38 cellular contexts compared by ENCODE assay signal in genomic region chr11:120954381-120954780, GRCh38.
"Had no signal": no experiment of that assay in that cellular context is flagged by ENCODE, and none has a peak within 500 bp of the region (broad histone marks: within the 10 kb centered on the region; RNA-seq: fewer than 3 reads in every experiment).

No MANE protein-coding gene starts in this region.

- ATAC-seq: activated CD8-positive, alpha-beta T cell treated with anti-CD3 and anti-CD28 coated beads for 36 hours; activated naive CD4-positive, alpha-beta T cell treated with anti-CD3 and anti-CD28 coated beads, Interleukin-2, amount 50 U/mL, for 72 hours; activated naive CD8-positive, alpha-beta T cell treated with anti-CD3 and anti-CD28 coated beads, Interleukin-2, amount 50 U/mL, for 24 hours; activated T-cell treated with anti-CD3 and anti-CD28 coated beads, Interleukin-2, amount 50 U/mL, for 4 hours; activated T-cell treated with anti-CD3 and anti-CD28 coated beads, Interleukin-2, amount 50 U/mL, for 72 hours; activated T-helper 17 cell treated with anti-CD3 and anti-CD28 coated beads, Interleukin-2, amount 50 U/mL, for 72 hours; T-cell had no signal

- H3K4me3 ChIP-seq: ascending aorta, cardiac muscle cell had no signal

- H3K27ac Mint-ChIP-seq: activated B cell treated with CpG ODN at 0.5 μM for 24 hours; activated CD4-positive, alpha-beta memory T cell treated with anti-CD3 and anti-CD28 coated beads for 36 hours; activated CD4-positive, alpha-beta T cell treated with anti-CD3 and anti-CD28 coated beads, Interleukin-2, amount 10 ng/mL, durations not matched to agents 24 days and 14 days; activated CD8-positive, alpha-beta T cell treated with anti-CD3 and anti-CD28 coated beads for 36 hours; activated naive CD4-positive, alpha-beta T cell treated with anti-CD3 and anti-CD28 coated beads for 36 hours; activated naive CD8-positive, alpha-beta T cell treated with anti-CD3 and anti-CD28 coated beads, Interleukin-2, amount 10 ng/mL, durations not matched to agents 7 days and 5 days; activated naive CD8-positive, alpha-beta T cell treated with anti-CD3 and anti-CD28 coated beads, Interleukin-2, amount 50 U/mL, for 24 hours; activated T-cell treated with anti-CD3 and anti-CD28 coated beads, Interleukin-2, amount 50 U/mL, for 72 hours; activated T-helper 1 cell treated with anti-CD3 and anti-CD28 coated beads, Interleukin-12 subunit alpha, Interleukin-12 subunit beta, Interleukin-2, Interleukin-4 antibody, amounts not matched to agents 30 ng/mL and 10 ng/mL and 1 ng/mL, durations not matched to agents 14 hours and 24 hours and 36 hours; T-cell; T-helper 2 cell treated with Interferon-gamma antibody and Interleukin-4, amounts not matched to agents 5 μg/mL and 100 μg/mL, for 36 hours had no signal

- DNase-seq: activated B cell treated with CpG ODN at 0.5 μM for 24 hours; activated CD4-positive, alpha-beta memory T cell treated with anti-CD3 and anti-CD28 coated beads for 36 hours; activated CD4-positive, alpha-beta T cell treated with anti-CD3 and anti-CD28 coated beads for 4 hours; activated CD4-positive, alpha-beta T cell treated with anti-CD3 and anti-CD28 coated beads, Interleukin-2, amount 10 ng/mL, durations not matched to agents 24 days and 14 days; activated CD4-positive, alpha-beta T cell treated with anti-CD3 and anti-CD28 coated beads, Interleukin-2, amount 50 U/mL, for 1 hour; activated CD4-positive, alpha-beta T cell treated with anti-CD3 and anti-CD28 coated beads, Interleukin-2, amount 50 U/mL, for 4 hours; activated CD4-positive, CD25-positive, alpha-beta regulatory T cell treated with anti-CD3 and anti-CD28 coated beads, Interleukin-2, amount 50 U/mL, for 72 hours; activated CD8-positive, alpha-beta memory T cell treated with anti-CD3 and anti-CD28 coated beads, Interleukin-2, amount 50 U/mL, for 4 hours; activated CD8-positive, alpha-beta T cell treated with anti-CD3 and anti-CD28 coated beads for 36 hours; activated effector memory CD4-positive, alpha-beta T cell treated with anti-CD3 and anti-CD28 coated beads, Interleukin-2, amount 50 U/mL, for 16 hours; activated gamma-delta T cell treated with Interleukin-2 at 50 U/mL for 16 hours; activated naive CD4-positive, alpha-beta T cell; activated naive CD4-positive, alpha-beta T cell treated with anti-CD3 and anti-CD28 coated beads for 36 hours; activated naive CD4-positive, alpha-beta T cell treated with anti-CD3 and anti-CD28 coated beads, Interleukin-2, amount 50 U/mL, for 16 hours; activated naive CD8-positive, alpha-beta T cell treated with anti-CD3 and anti-CD28 coated beads, Interleukin-2, amount 10 ng/mL, durations not matched to agents 7 days and 5 days; activated naive CD8-positive, alpha-beta T cell treated with anti-CD3 and anti-CD28 coated beads, Interleukin-2, amount 50 U/mL, for 24 hours; activated T-cell treated with anti-CD3 and anti-CD28 coated beads for 4 hours; activated T-cell treated with anti-CD3 and anti-CD28 coated beads, Interleukin-2, amount 50 U/mL, for 1 hour; activated T-cell treated with anti-CD3 and anti-CD28 coated beads, Interleukin-2, amount 50 U/mL, for 4 hours; activated T-cell treated with anti-CD3 and anti-CD28 coated beads, Interleukin-2, amount 50 U/mL, for 72 hours; amygdala; anterior cingulate cortex; caudate nucleus; cerebellar nuclear complex; T-cell; T-helper 2 cell; T-helper 9 cell had no signal

- H3K4me1 ChIP-seq: ascending aorta had no signal

- H3K27me3 ChIP-seq: ascending aorta had no signal

- H3K36me3 ChIP-seq: ascending aorta, cardiac muscle cell had no signal

- H3K36me3 Mint-ChIP-seq: activated CD4-positive, alpha-beta memory T cell treated with anti-CD3 and anti-CD28 coated beads for 36 hours; brain; T-cell had no signal

- H3K9me3 ChIP-seq: ascending aorta had no signal

- H3K4me3 Mint-ChIP-seq: activated B cell treated with CpG ODN at 0.5 μM for 24 hours; activated CD4-positive, alpha-beta memory T cell treated with anti-CD3 and anti-CD28 coated beads for 36 hours; activated CD4-positive, alpha-beta T cell treated with anti-CD3 and anti-CD28 coated beads, Interleukin-2, amount 10 ng/mL, durations not matched to agents 24 days and 14 days; activated CD8-positive, alpha-beta T cell treated with anti-CD3 and anti-CD28 coated beads for 36 hours; activated naive CD4-positive, alpha-beta T cell treated with anti-CD3 and anti-CD28 coated beads for 36 hours; activated naive CD8-positive, alpha-beta T cell treated with anti-CD3 and anti-CD28 coated beads, Interleukin-2, amount 10 ng/mL, durations not matched to agents 7 days and 5 days; activated naive CD8-positive, alpha-beta T cell treated with anti-CD3 and anti-CD28 coated beads, Interleukin-2, amount 50 U/mL, for 24 hours; activated T-cell treated with anti-CD3 and anti-CD28 coated beads, Interleukin-2, amount 50 U/mL, for 4 hours; activated T-cell treated with anti-CD3 and anti-CD28 coated beads, Interleukin-2, amount 50 U/mL, for 72 hours; activated T-helper 1 cell treated with anti-CD3 and anti-CD28 coated beads, Interleukin-12 subunit alpha, Interleukin-12 subunit beta, Interleukin-2, Interleukin-4 antibody, amounts not matched to agents 30 ng/mL and 10 ng/mL and 1 ng/mL, durations not matched to agents 14 hours and 24 hours and 36 hours; activated T-helper 17 cell treated with anti-CD3 and anti-CD28 coated beads, Interleukin-2, amount 50 U/mL, for 72 hours; brain; central memory CD8-positive, alpha-beta T cell; T-cell; T-helper 2 cell treated with Interferon-gamma antibody and Interleukin-4, amounts not matched to agents 5 μg/mL and 100 μg/mL, for 36 hours had no signal

- H3K27ac ChIP-seq: ascending aorta, cardiac muscle cell, VCaP had no signal

- FAIRE-seq: bronchial epithelial cell, TTC549 had no signal

- H3K9me3 Mint-ChIP-seq: activated B cell treated with CpG ODN at 0.5 μM for 24 hours; activated CD4-positive, alpha-beta memory T cell treated with anti-CD3 and anti-CD28 coated beads for 36 hours; activated CD4-positive, alpha-beta T cell treated with anti-CD3 and anti-CD28 coated beads, Interleukin-2, amount 10 ng/mL, durations not matched to agents 24 days and 14 days; activated CD8-positive, alpha-beta T cell treated with anti-CD3 and anti-CD28 coated beads for 36 hours; activated naive CD4-positive, alpha-beta T cell treated with anti-CD3 and anti-CD28 coated beads for 36 hours; activated naive CD8-positive, alpha-beta T cell treated with anti-CD3 and anti-CD28 coated beads, Interleukin-2, amount 50 U/mL, for 24 hours; activated T-cell treated with anti-CD3 and anti-CD28 coated beads, Interleukin-2, amount 50 U/mL, for 4 hours; activated T-cell treated with anti-CD3 and anti-CD28 coated beads, Interleukin-2, amount 50 U/mL, for 72 hours; activated T-helper 1 cell treated with anti-CD3 and anti-CD28 coated beads, Interleukin-12 subunit alpha, Interleukin-12 subunit beta, Interleukin-2, Interleukin-4 antibody, amounts not matched to agents 30 ng/mL and 10 ng/mL and 1 ng/mL, durations not matched to agents 14 hours and 24 hours and 36 hours; activated T-helper 17 cell treated with anti-CD3 and anti-CD28 coated beads, Interleukin-2, amount 50 U/mL, for 72 hours; brain; central memory CD8-positive, alpha-beta T cell; T-cell; T-helper 2 cell treated with Interferon-gamma antibody and Interleukin-4, amounts not matched to agents 5 μg/mL and 100 μg/mL, for 36 hours had no signal
